2 cellular contexts compared by ENCODE assay signal in genomic region chr1:224352436-224353085, GRCh38.
TF ChIP-seq lines count a peak whose summit lies in the region.

No MANE protein-coding gene starts in this region.

TF ChIP-seq in HEK293, 187 proteins besides CTCF, POLR2A, EP300 and RAD21:
- TF ChIP-seq ZNF202 (tag by site-specific recombination; IDR thresholded peaks at IDR 0.05; ENCODE audit: borderline replicate concordance), result 0 out of 2 replicates have a peak, but pooled peaks have one; percentile 21

TF ChIP-seq in K562, 482 proteins besides CTCF, POLR2A, EP300 and RAD21:
- peak; percentile 66; the same call in 1 of the 2 replicates for TF ChIP-seq ZBTB33 (CRISPR knock-in tag; IDR thresholded peaks at IDR 0.05)
